In genomic region chr20:17634666-17635319, GRCh38 we compare ENCODE assay signal across 12 cellular contexts. TPM values are rescaled to one million over a fixed set of nuclear protein-coding genes. Genes with fewer than 3 reads are reported as not detected.
DNase-seq lines count a peak whose midpoint lies in the region; ATAC-seq and TF ChIP-seq lines count a peak whose summit lies in the region.
"Had no signal": no experiment of that assay in that cellular context is flagged by ENCODE, and none has a peak within 500 bp of the region (broad histone marks: within the 10 kb centered on the region; RNA-seq: fewer than 3 reads in every experiment).

No MANE protein-coding gene starts in this region.

- H3K27ac ChIP-seq in ascending aorta (peak overlapping the region; percentile 63 to 67), right atrium auricular region (peak overlapping the region; percentile 60), ovary (peak overlapping the region; percentile 23 to 86), urinary bladder (ENCODE audit: low read depth) (peak overlapping the region; percentile 67)

- TF ChIP-seq CTCF in ascending aorta (IDR thresholded peaks at IDR 0.05) (no peak), right atrium auricular region (IDR thresholded peaks at IDR 0.05) (no peak), ovary (IDR thresholded peaks at IDR 0.05) (no peak)

- DNase-seq in ascending aorta (ENCODE audit: low spot score in 2 of 2) (no peak), right atrium auricular region (ENCODE audit: low spot score) (no peak), ovary (peak; percentile 83 to 90 (median 88))
- DNase-seq in activated CD8-positive, alpha-beta memory T cell treated with anti-CD3 and anti-CD28 coated beads, Interleukin-2, amount 50 U/mL, for 48 hours, result no peak
- DNase-seq: amniotic stem cell; DMS 273 treated with DMSO at 0.1 percent for 48 hours; effector memory CD8-positive, alpha-beta T cell; Karpas-422; NCI-H2227 treated with DMSO at 0.1 percent for 48 hours had no signal

- H3K4me3 ChIP-seq in ascending aorta (no peak overlapping the region), right atrium auricular region (no peak overlapping the region), ovary (no peak overlapping the region), urinary bladder (ENCODE audit: low read depth, low read length) (no peak overlapping the region)

- ATAC-seq in HG03565 (IDR thresholded peaks at IDR 0.05; ENCODE audit: unreplicated experiment) (no peak), HG03097 (IDR thresholded peaks at IDR 0.05; ENCODE audit: low FRiP score, unreplicated experiment) (no peak)
- ATAC-seq: effector memory CD8-positive, alpha-beta T cell had no signal

- intact Hi-C loops in ascending aorta (cut with DNase I), result no loop called here
- intact Hi-C loops in ovary (cut with DNase I), result no loop called here

- H3K27me3 ChIP-seq in ascending aorta (no peaks in the 10 kb centered on the region), right atrium auricular region (no peaks in the 10 kb centered on the region), ovary (no peaks in the 10 kb centered on the region)

- no peak for TF ChIP-seq EP300 in ovary (IDR thresholded peaks at IDR 0.05)

- H3K9me3 ChIP-seq in ascending aorta (no peaks in the 10 kb centered on the region), right atrium auricular region (no peaks in the 10 kb centered on the region), ovary (no peaks in the 10 kb centered on the region)

- peaks cover 43 to 63% of the 10 kb centered on the region in 2 donors for H3K36me3 ChIP-seq in ascending aorta
- peaks cover 72% of the 10 kb centered on the region for H3K36me3 ChIP-seq in right atrium auricular region
- no peaks in the 10 kb centered on the region for H3K36me3 ChIP-seq in ovary
- H3K36me3 ChIP-seq in urinary bladder (ENCODE audit: insufficient read depth), result no peaks in the 10 kb centered on the region

- no peak for TF ChIP-seq POLR2A in ovary (IDR thresholded peaks at IDR 0.05)

- 12 to 15% (median 13%) methylated on average over 13 of the region's 13 CpGs for WGBS in ovary, 3 donors
- 55% methylated on average over 13 of the region's 13 CpGs for WGBS in urinary bladder

- H3K4me1 ChIP-seq in ascending aorta, result peaks cover 24 to 33% of the 10 kb centered on the region in 2 donors
- H3K4me1 ChIP-seq in right atrium auricular region, result peaks cover 0 to 53% of the 10 kb centered on the region in 2 donors
- H3K4me1 ChIP-seq in ovary (ENCODE audit: insufficient read depth), result peaks cover 39% of the 10 kb centered on the region
- H3K4me1 ChIP-seq in urinary bladder (ENCODE audit: insufficient read depth), result no peaks in the 10 kb centered on the region

RNA-seq across cellular contexts. Expression of gene RRBP1, which starts 47.2 kb away (rescaled TPM):
- total RNA-seq in ascending aorta (101 TPM), right atrium auricular region (10 to 100 TPM; 52.0 to 57.7 TPM), ovary (100 to 1,000 TPM in 2 of 7 donors, 10 to 100 TPM in 5; 29.2 to 159 (median 96.2) TPM), urinary bladder (147 TPM)
- polyA plus RNA-seq in ovary (10 to 100 TPM; 51.8 to 64.4 TPM), urinary bladder (80.1 TPM)

Comparison
In these comparisons a context has a peak if more than half of its experiments do, and no peak if none do; other contexts are left out.
1. DNase-seq: peak in ovary (5 of 5); none in ascending aorta (0 of 2), right atrium auricular region (single experiment) and activated CD8-positive, alpha-beta memory T cell treated with anti-CD3 and anti-CD28 coated beads, Interleukin-2, amount 50 U/mL, for 48 hours (single experiment).
2. Peak in every context shown above with its lines, with median percentiles within 50 percentile points of each other: H3K27ac ChIP-seq.